ENCODE assay signal across 2 cellular contexts in the genomic region with DNA sequence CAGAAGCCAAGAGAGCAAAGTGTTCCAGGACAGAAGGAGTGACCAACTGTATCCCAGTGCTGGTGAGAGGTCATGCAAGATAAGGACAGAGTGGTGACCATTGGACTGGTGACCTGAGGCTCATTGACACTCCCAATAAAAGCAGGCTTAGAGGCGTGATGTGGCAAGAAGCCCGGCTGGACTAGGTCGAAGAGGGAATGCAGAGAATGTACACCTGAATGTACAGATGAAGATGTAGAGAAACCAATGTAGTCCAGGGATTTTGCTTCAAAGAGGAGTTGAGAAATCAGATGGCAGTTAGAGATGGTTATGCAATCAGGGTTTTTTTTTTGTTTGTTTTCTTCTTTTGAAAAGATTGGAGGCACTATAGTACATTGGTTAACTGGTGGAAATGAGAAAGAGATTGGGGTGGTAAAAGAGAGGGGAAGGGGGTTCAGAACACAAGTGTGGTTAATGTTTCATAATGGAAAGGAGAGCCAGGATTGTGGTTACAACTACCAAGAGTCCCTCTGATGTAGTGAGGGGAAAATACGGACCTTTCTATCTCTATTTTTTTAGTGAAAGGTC.
A peak's percentile ranks its signal among the peaks of the same experiment; 100 is the strongest.
TF ChIP-seq lines count a peak whose summit lies in the region.

No MANE protein-coding gene starts in this region.

TF ChIP-seq in IMR-90, 13 proteins besides CTCF, POLR2A, EP300 and RAD21:
- TF ChIP-seq SMC3 (IDR thresholded peaks at IDR 0.05; ENCODE audit: low read depth, low read length) = no peak
- TF ChIP-seq MAZ (IDR thresholded peaks at IDR 0.05; ENCODE audit: borderline replicate concordance, low read depth, low read length) = no peak
- no peak for TF ChIP-seq BHLHE40 (IDR thresholded peaks at IDR 0.05; ENCODE audit: low read depth, low read length)
- no peak for TF ChIP-seq ELK1 (IDR thresholded peaks at IDR 0.05; ENCODE audit: borderline replicate concordance, low read depth, low read length)
- TF ChIP-seq MXI1 (IDR thresholded peaks at IDR 0.05; ENCODE audit: borderline replicate concordance, low read depth, low read length) = no peak
- TF ChIP-seq CEBPB (IDR thresholded peaks at IDR 0.05; ENCODE audit: low read depth, low read length) = peak; percentile 68
- TF ChIP-seq CHD1 (IDR thresholded peaks at IDR 0.05; ENCODE audit: low read depth, low read length) = no peak

TF ChIP-seq in liver, 16 proteins besides CTCF, POLR2A, EP300 and RAD21:
- TF ChIP-seq, protein P1, sequence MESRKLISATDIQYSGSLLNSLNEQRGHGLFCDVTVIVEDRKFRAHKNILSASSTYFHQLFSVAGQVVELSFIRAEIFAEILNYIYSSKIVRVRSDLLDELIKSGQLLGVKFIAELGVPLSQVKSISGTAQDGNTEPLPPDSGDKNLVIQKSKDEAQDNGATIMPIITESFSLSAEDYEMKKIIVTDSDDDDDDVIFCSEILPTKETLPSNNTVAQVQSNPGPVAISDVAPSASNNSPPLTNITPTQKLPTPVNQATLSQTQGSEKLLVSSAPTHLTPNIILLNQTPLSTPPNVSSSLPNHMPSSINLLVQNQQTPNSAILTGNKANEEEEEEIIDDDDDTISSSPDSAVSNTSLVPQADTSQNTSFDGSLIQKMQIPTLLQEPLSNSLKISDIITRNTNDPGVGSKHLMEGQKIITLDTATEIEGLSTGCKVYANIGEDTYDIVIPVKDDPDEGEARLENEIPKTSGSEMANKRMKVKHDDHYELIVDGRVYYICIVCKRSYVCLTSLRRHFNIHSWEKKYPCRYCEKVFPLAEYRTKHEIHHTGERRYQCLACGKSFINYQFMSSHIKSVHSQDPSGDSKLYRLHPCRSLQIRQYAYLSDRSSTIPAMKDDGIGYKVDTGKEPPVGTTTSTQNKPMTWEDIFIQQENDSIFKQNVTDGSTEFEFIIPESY (IDR thresholded peaks at IDR 0.05) = peak; percentile 66
- TF ChIP-seq MAX (IDR thresholded peaks at IDR 0.05) = peak; percentile 66
- TF ChIP-seq GABPA (IDR thresholded peaks at IDR 0.05 in 1 of 2, conservative IDR thresholded peaks at IDR 0.05 in 1 of 2) = no peak
- peak; percentile 97 to 99 for TF ChIP-seq RXRA (IDR thresholded peaks at IDR 0.05)
- TF ChIP-seq JUND (IDR thresholded peaks at IDR 0.05) = peak; percentile 77 to 84
- TF ChIP-seq FOXA2 (IDR thresholded peaks at IDR 0.05) = peak; percentile 10
- peak; percentile 66 for TF ChIP-seq YY1 (IDR thresholded peaks at IDR 0.05)
- peak; percentile 70 for TF ChIP-seq HNF4G (IDR thresholded peaks at IDR 0.05)
- peak; percentile 21 for TF ChIP-seq ATF3 (IDR thresholded peaks at IDR 0.05)
- TF ChIP-seq NR2F2 (IDR thresholded peaks at IDR 0.05) = peak; percentile 67
- TF ChIP-seq HNF4A (conservative IDR thresholded peaks at IDR 0.05) = peak; percentile 94 to 95
- TF ChIP-seq, protein P2, sequence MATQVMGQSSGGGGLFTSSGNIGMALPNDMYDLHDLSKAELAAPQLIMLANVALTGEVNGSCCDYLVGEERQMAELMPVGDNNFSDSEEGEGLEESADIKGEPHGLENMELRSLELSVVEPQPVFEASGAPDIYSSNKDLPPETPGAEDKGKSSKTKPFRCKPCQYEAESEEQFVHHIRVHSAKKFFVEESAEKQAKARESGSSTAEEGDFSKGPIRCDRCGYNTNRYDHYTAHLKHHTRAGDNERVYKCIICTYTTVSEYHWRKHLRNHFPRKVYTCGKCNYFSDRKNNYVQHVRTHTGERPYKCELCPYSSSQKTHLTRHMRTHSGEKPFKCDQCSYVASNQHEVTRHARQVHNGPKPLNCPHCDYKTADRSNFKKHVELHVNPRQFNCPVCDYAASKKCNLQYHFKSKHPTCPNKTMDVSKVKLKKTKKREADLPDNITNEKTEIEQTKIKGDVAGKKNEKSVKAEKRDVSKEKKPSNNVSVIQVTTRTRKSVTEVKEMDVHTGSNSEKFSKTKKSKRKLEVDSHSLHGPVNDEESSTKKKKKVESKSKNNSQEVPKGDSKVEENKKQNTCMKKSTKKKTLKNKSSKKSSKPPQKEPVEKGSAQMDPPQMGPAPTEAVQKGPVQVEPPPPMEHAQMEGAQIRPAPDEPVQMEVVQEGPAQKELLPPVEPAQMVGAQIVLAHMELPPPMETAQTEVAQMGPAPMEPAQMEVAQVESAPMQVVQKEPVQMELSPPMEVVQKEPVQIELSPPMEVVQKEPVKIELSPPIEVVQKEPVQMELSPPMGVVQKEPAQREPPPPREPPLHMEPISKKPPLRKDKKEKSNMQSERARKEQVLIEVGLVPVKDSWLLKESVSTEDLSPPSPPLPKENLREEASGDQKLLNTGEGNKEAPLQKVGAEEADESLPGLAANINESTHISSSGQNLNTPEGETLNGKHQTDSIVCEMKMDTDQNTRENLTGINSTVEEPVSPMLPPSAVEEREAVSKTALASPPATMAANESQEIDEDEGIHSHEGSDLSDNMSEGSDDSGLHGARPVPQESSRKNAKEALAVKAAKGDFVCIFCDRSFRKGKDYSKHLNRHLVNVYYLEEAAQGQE (IDR thresholded peaks at IDR 0.05) = peak; percentile 18
- peak; percentile 93 for TF ChIP-seq SP1 (IDR thresholded peaks at IDR 0.05)
- TF ChIP-seq TAF1 (conservative IDR thresholded peaks at IDR 0.05) = no peak
- TF ChIP-seq EGR1 (IDR thresholded peaks at IDR 0.05; ENCODE audit: low read depth in 2 of 2) = peak in 1 of 2 donors; percentile 16
- TF ChIP-seq FOXA1 (IDR thresholded peaks at IDR 0.05) = peak; percentile 46
